19 cellular contexts compared by ENCODE assay signal in genomic region chr11:20336056-20336455, GRCh38. TPM values are rescaled to one million over a fixed set of nuclear protein-coding genes. Genes with fewer than 3 reads are reported as not detected.
A peak's percentile ranks its signal among the peaks of the same experiment; 100 is the strongest.
DNase-seq lines count a peak whose midpoint lies in the region; FAIRE-seq and TF ChIP-seq lines count a peak whose summit lies in the region.
"Had no signal": no experiment of that assay in that cellular context is flagged by ENCODE, and none has a peak within 500 bp of the region (broad histone marks: within the 10 kb centered on the region; RNA-seq: fewer than 3 reads in every experiment).

No MANE protein-coding gene starts in this region.

- H3K4me1 ChIP-seq in Karpas-422 (ENCODE audit: low read length), result no peaks in the 10 kb centered on the region
- H3K4me1 ChIP-seq: BE2C, BLaER1 had no signal

- no peaks in the 10 kb centered on the region for H3K79me2 ChIP-seq in Karpas-422 (ENCODE audit: low read length)

- H3K4me3 ChIP-seq in Karpas-422 (ENCODE audit: low read length), result no peak overlapping the region
- H3K4me3 ChIP-seq: BLaER1 had no signal

- H3K4me2 ChIP-seq in Karpas-422 (ENCODE audit: low read depth, low read length, poor library complexity, severe bottlenecking), result no peak overlapping the region
- H3K4me2 ChIP-seq: BLaER1 had no signal

- no peak for TF ChIP-seq CTCF in D721Med (IDR thresholded peaks at IDR 0.05; ENCODE audit: insufficient read depth, missing control alignments)

- H2AFZ ChIP-seq in Karpas-422 (ENCODE audit: low read length), result no peak overlapping the region

- FAIRE-seq in D721Med (lab: Jason Lieb, UNC), result peak; percentile 67
- FAIRE-seq: GM12891, GM19239 had no signal

- H3K9ac ChIP-seq in Karpas-422 (ENCODE audit: low read length), result no peak overlapping the region
- H3K9ac ChIP-seq: BLaER1 had no signal

- no peaks in the 10 kb centered on the region for H3K27me3 ChIP-seq in Karpas-422 (ENCODE audit: low read length)
- H3K27me3 ChIP-seq: BE2C, BLaER1 had no signal

- H3K27ac ChIP-seq in Karpas-422 (ENCODE audit: low read length), result no peak overlapping the region
- H3K27ac ChIP-seq: BLaER1 had no signal

- H3K36me3 ChIP-seq in Karpas-422 (ENCODE audit: insufficient read depth, low read length), result no peaks in the 10 kb centered on the region
- H3K36me3 ChIP-seq: BE2C, BLaER1 had no signal

- DNase-seq in D721Med (ENCODE audit: insufficient read length, low spot score) (no peak), Karpas-422 (peak; percentile 20), NCI-H446 treated with DMSO at 0.1 percent for 48 hours (lab: John Stamatoyannopoulos, UW) (peak; percentile 77), NCI-H1092 (lab: John Stamatoyannopoulos, UW) (no peak), posterior vena cava (ENCODE audit: low spot score) (no peak), NOMO-1 treated with dmso at 0.1 percent for 144 hours (lab: John Stamatoyannopoulos, UW; ENCODE audit: unreplicated experiment) (no peak)
- DNase-seq: 8988T; ACHN; BE2C; C1 segment of cervical spinal cord; CD4-positive, alpha-beta memory T cell; CD4-positive, CD25-positive, alpha-beta regulatory T cell; CD8-positive, alpha-beta memory T cell; COR-L47; DMS79 treated with DMSO at 0.1 percent for 48 hours; GF-D8 had no signal

- H4K20me1 ChIP-seq in Karpas-422 (ENCODE audit: insufficient read depth, low read depth, low read length), result no peaks in the 10 kb centered on the region
- H4K20me1 ChIP-seq: BLaER1 had no signal

- no peaks in the 10 kb centered on the region for H3K9me3 ChIP-seq in Karpas-422 (ENCODE audit: low read length)
- H3K9me3 ChIP-seq: BE2C, BLaER1 had no signal

- no peaks in the 10 kb centered on the region for H3K9me2 ChIP-seq in Karpas-422 (replicated peaks; ENCODE audit: insufficient read depth, low read length)

- intact Hi-C loops in posterior vena cava (cut with DNase I), result no loop called here

RNA-seq across cellular contexts. Expression of gene HTATIP2, which starts 27.5 kb away (rescaled TPM):
- 58.0 and 78.3 TPM in 2 replicates for total RNA-seq in Karpas-422 (2014; rRNA removed; shearing (Covaris generic); ENCODE audit: low replicate concordance)
- total RNA-seq in posterior vena cava, result 10 to 100 TPM; 15.7 to 21.2 TPM

RNA-seq across cellular contexts. Expression of gene PRMT3, which starts 51.5 kb away (rescaled TPM):
- 37.7 and 39.6 TPM in 2 replicates for total RNA-seq in Karpas-422 (2014; rRNA removed; shearing (Covaris generic); ENCODE audit: low replicate concordance)
- total RNA-seq in posterior vena cava, result 10 to 100 TPM; 11.8 to 13.0 TPM

Comparison
In these comparisons a context has a peak if more than half of its experiments do, and no peak if none do; other contexts are left out.
1. DNase-seq: peak in Karpas-422 (single experiment) and NCI-H446 treated with DMSO at 0.1 percent for 48 hours (single experiment); none in D721Med (single experiment), NCI-H1092 (single experiment), posterior vena cava (single experiment) and NOMO-1 treated with dmso at 0.1 percent for 144 hours (single experiment).